ENCODE assay signal across 17 cellular contexts in genomic region chr5:159567461-159567860, GRCh38.
DNase-seq lines count a peak whose midpoint lies in the region; ATAC-seq and TF ChIP-seq lines count a peak whose summit lies in the region.
"Had no signal": no experiment of that assay in that cellular context is flagged by ENCODE, and none has a peak within 500 bp of the region (broad histone marks: within the 10 kb centered on the region; RNA-seq: fewer than 3 reads in every experiment).

No MANE protein-coding gene starts in this region.

- no peak overlapping the region for H3K27ac Mint-ChIP-seq in activated naive CD8-positive, alpha-beta T cell treated with anti-CD3 and anti-CD28 coated beads, Interleukin-2, amount 50 U/mL, for 24 hours
- H3K27ac Mint-ChIP-seq: CD4-positive, alpha-beta T cell; H9 had no signal

- no peaks in the 10 kb centered on the region for H3K27me3 ChIP-seq in mammary epithelial cell (ENCODE audit: insufficient read depth, low read length)

- CTCF ChIA-PET in mammary epithelial cell (lab: Charles Lee; ENCODE audit: low non-redundant PET) = no interaction called here

- no peak for TF ChIP-seq CTCF in mammary epithelial cell (conservative IDR thresholded peaks at IDR 0.05 in 1 of 2, IDR thresholded peaks at IDR 0.05 in 1 of 2; ENCODE audit: extremely low read depth in 1 of 2, insufficient read depth in 1 of 2, low read depth in 1 of 2, low read length in 2 of 2)
- no peak for TF ChIP-seq CTCF in fibroblast of mammary gland (conservative IDR thresholded peaks at IDR 0.05; ENCODE audit: control insufficient read depth, insufficient read depth, low read depth, low read length)

- no peak overlapping the region for H2AFZ ChIP-seq in mammary epithelial cell (ENCODE audit: low read depth, low read length)

- intact Hi-C loops in mammary epithelial cell (cut with micrococcal nuclease) (no loop called here), posterior vena cava (cut with DNase I) (no loop called here)

- H3K4me1 Mint-ChIP-seq in activated naive CD8-positive, alpha-beta T cell treated with anti-CD3 and anti-CD28 coated beads, Interleukin-2, amount 50 U/mL, for 24 hours = no peaks in the 10 kb centered on the region

- no peak overlapping the region for H3K4me2 ChIP-seq in mammary epithelial cell (ENCODE audit: insufficient read depth, low read depth, low read length)
- H3K4me2 ChIP-seq: A549 had no signal

- no peak overlapping the region for H3K4me3 ChIP-seq in mammary epithelial cell (replicated peaks in 1 of 3; ENCODE audit: insufficient read depth in 1 of 3, low read depth in 2 of 3, low read length in 3 of 3)
- H3K4me3 ChIP-seq in fibroblast of mammary gland (ENCODE audit: control insufficient read depth, low read depth, low read length) = no peak overlapping the region
- H3K4me3 ChIP-seq: A549 had no signal

- H3K4me3 Mint-ChIP-seq in activated naive CD8-positive, alpha-beta T cell treated with anti-CD3 and anti-CD28 coated beads, Interleukin-2, amount 50 U/mL, for 24 hours = no peak overlapping the region
- H3K4me3 Mint-ChIP-seq: CD4-positive, alpha-beta T cell; H9 had no signal

- H3K9me3 Mint-ChIP-seq in activated naive CD8-positive, alpha-beta T cell treated with anti-CD3 and anti-CD28 coated beads, Interleukin-2, amount 50 U/mL, for 24 hours = no peaks in the 10 kb centered on the region
- H3K9me3 Mint-ChIP-seq: CD4-positive, alpha-beta T cell; H9 had no signal

- no peak overlapping the region for H3K27ac ChIP-seq in mammary epithelial cell (ENCODE audit: insufficient read depth, low read depth, low read length)
- H3K27ac ChIP-seq: 22Rv1, A549, C4-2B had no signal

- H3K9ac ChIP-seq in mammary epithelial cell (ENCODE audit: insufficient read depth, low read length) = no peak overlapping the region

- no peaks in the 10 kb centered on the region for H3K9me3 ChIP-seq in mammary epithelial cell (replicated peaks; ENCODE audit: insufficient read depth, low read length)
- H3K9me3 ChIP-seq: A549, Caco-2 had no signal

- in situ Hi-C loops in mammary epithelial cell (cut with MboI; ENCODE audit: low sequenced_read_pairs in 2 of 2) = no loop called here

- DNase-seq in DMS 273 (lab: John Stamatoyannopoulos, UW; ENCODE audit: unreplicated experiment) (peak; percentile 60), DMS 273 treated with DMSO at 0.1 percent for 48 hours (lab: John Stamatoyannopoulos, UW) (no peak), mammary epithelial cell (peak; percentile 9), fibroblast of mammary gland (ENCODE audit: low read depth) (peak; percentile 68), posterior vena cava (ENCODE audit: low spot score) (no peak)
- DNase-seq in activated naive CD8-positive, alpha-beta T cell treated with anti-CD3 and anti-CD28 coated beads, Interleukin-2, amount 50 U/mL, for 24 hours = no peak
- DNase-seq: AML-193; Caco-2; CD4-positive, alpha-beta T cell; DMS79 treated with DMSO at 0.1 percent for 48 hours; GF-D8; H9; IMR-90 had no signal

- H4K20me1 ChIP-seq in mammary epithelial cell (ENCODE audit: insufficient read depth, low read length) = no peaks in the 10 kb centered on the region

- H3K36me3 ChIP-seq in mammary epithelial cell (ENCODE audit: insufficient read depth, low read length) = no peaks in the 10 kb centered on the region

- H3K36me3 Mint-ChIP-seq in activated naive CD8-positive, alpha-beta T cell treated with anti-CD3 and anti-CD28 coated beads, Interleukin-2, amount 50 U/mL, for 24 hours (ENCODE audit: low read depth) = no peaks in the 10 kb centered on the region

- H3K27me3 Mint-ChIP-seq in activated naive CD8-positive, alpha-beta T cell treated with anti-CD3 and anti-CD28 coated beads, Interleukin-2, amount 50 U/mL, for 24 hours = no peaks in the 10 kb centered on the region
- H3K27me3 Mint-ChIP-seq: CD4-positive, alpha-beta T cell had no signal

- WGBS in mammary epithelial cell (ENCODE audit: low coverage, missing lambda C conversion rate) = 0% methylated on average over 1 of the region's 1 CpG

- no TSS peak for BruUV-seq in mammary epithelial cell (replicated peaks; lab: Mats Ljungman, UMichigan)

- ATAC-seq in GM19452 (IDR thresholded peaks at IDR 0.05; ENCODE audit: unreplicated experiment) = no peak
- no peak for ATAC-seq in activated naive CD8-positive, alpha-beta T cell treated with anti-CD3 and anti-CD28 coated beads, Interleukin-2, amount 50 U/mL, for 24 hours
- ATAC-seq: A549 had no signal

- dilution Hi-C loops in mammary epithelial cell (cut with HindIII; ENCODE audit: low sequenced_read_pairs) = no loop called here

- H3K4me1 ChIP-seq in mammary epithelial cell (ENCODE audit: insufficient read depth, low read length) = no peaks in the 10 kb centered on the region

- no peaks in the 10 kb centered on the region for H3K79me2 ChIP-seq in mammary epithelial cell (ENCODE audit: insufficient read depth, low read length)

Comparison
In these comparisons a context has a peak if more than half of its experiments do, and no peak if none do; other contexts are left out.
1. DNase-seq: peak in DMS 273 (single experiment), mammary epithelial cell (single experiment) and fibroblast of mammary gland (single experiment); none in DMS 273 treated with DMSO at 0.1 percent for 48 hours (single experiment), posterior vena cava (single experiment) and activated naive CD8-positive, alpha-beta T cell treated with anti-CD3 and anti-CD28 coated beads, Interleukin-2, amount 50 U/mL, for 24 hours (single experiment).